In genomic region chr4:184807797-184808718, GRCh38 we compare ENCODE assay signal across 10 cellular contexts. TPM values are rescaled to one million over a fixed set of nuclear protein-coding genes. Genes with fewer than 3 reads are reported as not detected.
DNase-seq lines count a peak whose midpoint lies in the region; ATAC-seq and TF ChIP-seq lines count a peak whose summit lies in the region.
"Had no signal": no experiment of that assay in that cellular context is flagged by ENCODE, and none has a peak within 500 bp of the region (broad histone marks: within the 10 kb centered on the region; RNA-seq: fewer than 3 reads in every experiment).

No MANE protein-coding gene starts in this region.

- H3K27me3 ChIP-seq in RWPE2 (ENCODE audit: insufficient read depth, poor library complexity, severe bottlenecking) (no peaks in the 10 kb centered on the region), trophoblast cell (ENCODE audit: insufficient read depth, low read length) (no peaks in the 10 kb centered on the region)

- peaks cover 2% of the 10 kb centered on the region for H3K79me1 ChIP-seq in trophoblast cell (ENCODE audit: low read length)

- peak; percentile 31 for DNase-seq in HFF-Myc (ENCODE audit: extremely low read depth, low read depth)
- DNase-seq in RWPE2 (ENCODE audit: low spot score), result no peak
- DNase-seq in foreskin melanocyte, result peak; percentile 84
- DNase-seq in retina, result peak; percentile 65
- DNase-seq in NCI-H226, result no peak
- DNase-seq in mucosa of descending colon, result no peak
- DNase-seq in trophoblast cell, result no peak
- DNase-seq: activated CD8-positive, alpha-beta memory T cell treated with anti-CD3 and anti-CD28 coated beads, Interleukin-2, amount 10 ng/mL, durations not matched to agents 7 days and 5 days; KBM-7 had no signal

- H4K12ac ChIP-seq in trophoblast cell (ENCODE audit: low read depth, low read length), result no peak overlapping the region

- no peak overlapping the region for H4K91ac ChIP-seq in trophoblast cell (ENCODE audit: low read depth, low read length)

- H2AFZ ChIP-seq in trophoblast cell (ENCODE audit: insufficient read depth, low read length, poor library complexity), result no peak overlapping the region

- no peak overlapping the region for H3K9ac ChIP-seq in trophoblast cell (ENCODE audit: low read length)

- H3K4me1 ChIP-seq in RWPE2 (ENCODE audit: insufficient read depth, poor library complexity, severe bottlenecking), result peaks cover 51% of the 10 kb centered on the region
- H3K4me1 ChIP-seq in mucosa of descending colon (ENCODE audit: low read depth), result peaks cover 14% of the 10 kb centered on the region
- H3K4me1 ChIP-seq in trophoblast cell (ENCODE audit: control insufficient read depth in 1 of 2, insufficient read depth in 2 of 2, low read length in 2 of 2), result peaks cover 6 to 17% of the 10 kb centered on the region in 2 experiments

- no peak overlapping the region for H2BK12ac ChIP-seq in trophoblast cell (ENCODE audit: low read length)

- H4K8ac ChIP-seq in trophoblast cell (ENCODE audit: low read depth, low read length), result no peak overlapping the region

- peaks cover 4% of the 10 kb centered on the region for H3K79me2 ChIP-seq in trophoblast cell (ENCODE audit: control insufficient read depth, insufficient read depth, low read length, poor library complexity)

- ATAC-seq in RWPE2 (ENCODE audit: low read depth) (peak; percentile 18; the same call in 2 of the 3 replicates), GM21717 (IDR thresholded peaks at IDR 0.05; ENCODE audit: unreplicated experiment) (no peak), mucosa of descending colon (no peak)
- ATAC-seq: activated CD8-positive, alpha-beta memory T cell treated with anti-CD3 and anti-CD28 coated beads, Interleukin-2, amount 10 ng/mL, durations not matched to agents 7 days and 5 days had no signal

- H3K36me3 ChIP-seq in RWPE2 (ENCODE audit: low read depth) (no peaks in the 10 kb centered on the region), mucosa of descending colon (ENCODE audit: low read depth) (no peaks in the 10 kb centered on the region), trophoblast cell (ENCODE audit: control insufficient read depth in 1 of 2, insufficient read depth in 2 of 2, low read length in 2 of 2) (no peaks in the 10 kb centered on the region)

- no peak overlapping the region for H2AK5ac ChIP-seq in trophoblast cell (ENCODE audit: low read length)

- H3K4me2 ChIP-seq in trophoblast cell (ENCODE audit: low read length), result no peak overlapping the region

- no peak overlapping the region for H2BK5ac ChIP-seq in trophoblast cell (ENCODE audit: low read depth, low read length, poor library complexity)

- H3K4ac ChIP-seq in trophoblast cell (ENCODE audit: low read depth, low read length), result no peak overlapping the region

- intact Hi-C loops in mucosa of descending colon (cut with DNase I, micrococcal nuclease), result no loop called here

- H3K27ac ChIP-seq in RWPE2 (ENCODE audit: poor library complexity, severe bottlenecking) (no peak overlapping the region), trophoblast cell (ENCODE audit: low read depth, low read length) (no peak overlapping the region)

- TF ChIP-seq CTCF in HFF-Myc (IDR thresholded peaks at IDR 0.05; ENCODE audit: low read depth, low read length, missing control alignments) (no peak), RWPE2 (IDR thresholded peaks at IDR 0.05; ENCODE audit: poor library complexity, severe bottlenecking) (no peak), mucosa of descending colon (IDR thresholded peaks at IDR 0.05) (no peak)

- H3K9me3 ChIP-seq in RWPE2 (ENCODE audit: severe bottlenecking), result no peaks in the 10 kb centered on the region
- no peaks in the 10 kb centered on the region for H3K9me3 ChIP-seq in mucosa of descending colon
- H3K9me3 ChIP-seq in trophoblast cell (ENCODE audit: insufficient read depth, low read depth, low read length), result peaks cover 2% of the 10 kb centered on the region

- H3K4me3 ChIP-seq in HFF-Myc (replicated peaks; ENCODE audit: low read depth, low read length) (no peak overlapping the region), RWPE2 (ENCODE audit: severe bottlenecking) (no peak overlapping the region), mucosa of descending colon (no peak overlapping the region), trophoblast cell (ENCODE audit: low read depth, low read length) (no peak overlapping the region)

- no peak overlapping the region for H2BK120ac ChIP-seq in trophoblast cell (ENCODE audit: insufficient read depth, low read length, poor library complexity)

- WGBS in trophoblast cell (ENCODE audit: extremely low coverage, insufficient coverage, insufficient read length), result no CpG with 5 or more reads among the region's 9 CpGs

- H3K23ac ChIP-seq in trophoblast cell (ENCODE audit: low read length), result no peak overlapping the region

- no peak overlapping the region for H3K18ac ChIP-seq in trophoblast cell (ENCODE audit: low read length)

- no peak overlapping the region for H3K14ac ChIP-seq in trophoblast cell (ENCODE audit: low read length)

RNA-seq across cellular contexts. Expression of gene ACSL1, which starts 17.7 kb away (rescaled TPM):
- total RNA-seq in mucosa of descending colon, result 10 to 100 TPM; 37.4 to 51.4 (median 39.0) TPM
- 5.9 and 6.4 TPM in 2 replicates for polyA plus RNA-seq in trophoblast cell (2013)

Comparison
In these comparisons a context has a peak if more than half of its experiments do, and no peak if none do; other contexts are left out.
1. DNase-seq: peak in HFF-Myc (single experiment), foreskin melanocyte (single experiment) and retina (single experiment); none in RWPE2 (single experiment), NCI-H226 (single experiment), mucosa of descending colon (0 of 3) and trophoblast cell (0 of 2).